1 cellular context compared by ENCODE assay signal in the genomic region with DNA sequence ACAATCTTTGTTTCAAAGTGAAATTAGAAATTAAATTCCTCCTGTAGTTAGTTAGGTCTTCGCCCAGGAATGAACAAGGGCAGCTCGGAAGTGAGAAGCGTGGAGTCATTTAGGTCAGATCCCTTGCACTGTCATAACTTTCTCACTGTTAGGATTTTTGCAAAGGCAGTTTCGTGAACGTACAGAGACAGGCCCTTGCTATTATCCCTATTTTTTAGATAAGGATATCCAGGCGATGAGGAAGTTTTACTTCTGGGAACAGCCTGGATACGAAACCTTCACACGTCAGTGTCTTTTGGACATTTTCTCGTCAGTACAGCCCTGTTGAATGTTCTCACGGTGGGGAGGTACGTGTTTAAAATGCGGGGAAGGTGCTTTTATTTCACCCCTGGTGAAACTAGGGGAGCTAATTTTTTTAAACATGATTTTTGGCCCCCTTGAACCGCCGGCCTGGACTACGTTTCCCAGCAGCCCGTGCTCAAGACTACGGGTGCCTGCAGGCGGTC.
TF ChIP-seq lines count a peak whose summit lies in the region.

No MANE protein-coding gene starts in this region.

TF ChIP-seq in HepG2, 621 proteins besides CTCF, POLR2A, EP300 and RAD21 (continued from another document and continues in another):
- TF ChIP-seq, protein P1, sequence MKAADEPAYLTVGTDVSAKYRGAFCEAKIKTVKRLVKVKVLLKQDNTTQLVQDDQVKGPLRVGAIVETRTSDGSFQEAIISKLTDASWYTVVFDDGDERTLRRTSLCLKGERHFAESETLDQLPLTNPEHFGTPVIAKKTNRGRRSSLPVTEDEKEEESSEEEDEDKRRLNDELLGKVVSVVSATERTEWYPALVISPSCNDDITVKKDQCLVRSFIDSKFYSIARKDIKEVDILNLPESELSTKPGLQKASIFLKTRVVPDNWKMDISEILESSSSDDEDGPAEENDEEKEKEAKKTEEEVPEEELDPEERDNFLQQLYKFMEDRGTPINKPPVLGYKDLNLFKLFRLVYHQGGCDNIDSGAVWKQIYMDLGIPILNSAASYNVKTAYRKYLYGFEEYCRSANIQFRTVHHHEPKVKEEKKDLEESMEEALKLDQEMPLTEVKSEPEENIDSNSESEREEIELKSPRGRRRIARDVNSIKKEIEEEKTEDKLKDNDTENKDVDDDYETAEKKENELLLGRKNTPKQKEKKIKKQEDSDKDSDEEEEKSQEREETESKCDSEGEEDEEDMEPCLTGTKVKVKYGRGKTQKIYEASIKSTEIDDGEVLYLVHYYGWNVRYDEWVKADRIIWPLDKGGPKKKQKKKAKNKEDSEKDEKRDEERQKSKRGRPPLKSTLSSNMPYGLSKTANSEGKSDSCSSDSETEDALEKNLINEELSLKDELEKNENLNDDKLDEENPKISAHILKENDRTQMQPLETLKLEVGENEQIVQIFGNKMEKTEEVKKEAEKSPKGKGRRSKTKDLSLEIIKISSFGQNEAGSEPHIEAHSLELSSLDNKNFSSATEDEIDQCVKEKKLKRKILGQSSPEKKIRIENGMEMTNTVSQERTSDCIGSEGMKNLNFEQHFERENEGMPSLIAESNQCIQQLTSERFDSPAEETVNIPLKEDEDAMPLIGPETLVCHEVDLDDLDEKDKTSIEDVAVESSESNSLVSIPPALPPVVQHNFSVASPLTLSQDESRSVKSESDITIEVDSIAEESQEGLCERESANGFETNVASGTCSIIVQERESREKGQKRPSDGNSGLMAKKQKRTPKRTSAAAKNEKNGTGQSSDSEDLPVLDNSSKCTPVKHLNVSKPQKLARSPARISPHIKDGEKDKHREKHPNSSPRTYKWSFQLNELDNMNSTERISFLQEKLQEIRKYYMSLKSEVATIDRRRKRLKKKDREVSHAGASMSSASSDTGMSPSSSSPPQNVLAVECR (CRISPR knock-in tag; IDR thresholded peaks at IDR 0.05; ENCODE audit: borderline replicate concordance), result no peak
- TF ChIP-seq SOX6 (IDR thresholded peaks at IDR 0.05) (no peak), SOX6 (CRISPR knock-in tag; IDR thresholded peaks at IDR 0.05) (no peak), HCFC1 (IDR thresholded peaks at IDR 0.05; ENCODE audit: low read depth, low read length) (peak; percentile 97), SP2 (CRISPR knock-in tag; IDR thresholded peaks at IDR 0.05) (no peak), WIZ (CRISPR knock-in tag; IDR thresholded peaks at IDR 0.05) (no peak; the same call in 1 of the 2 replicates), MIXL1 (CRISPR knock-in tag; IDR thresholded peaks at IDR 0.05) (0 out of 2 replicates have a peak, but pooled peaks have one; percentile 32), RORA (CRISPR knock-in tag; IDR thresholded peaks at IDR 0.05) (no peak), RFX5 (IDR thresholded peaks at IDR 0.05; ENCODE audit: low read depth, low read length) (no peak), REXO4 (CRISPR knock-in tag; IDR thresholded peaks at IDR 0.05; ENCODE audit: borderline replicate concordance) (no peak), SYNCRIP (IDR thresholded peaks at IDR 0.05; ENCODE audit: insufficient read depth, low read depth, low read length) (no peak), EHMT2 (IDR thresholded peaks at IDR 0.05; ENCODE audit: borderline replicate concordance, low read depth, low read length) (no peak), GFI1 (CRISPR knock-in tag; IDR thresholded peaks at IDR 0.05; ENCODE audit: borderline replicate concordance) (peak; percentile 57; the same call in 1 of the 2 replicates), MTF1 (CRISPR knock-in tag; IDR thresholded peaks at IDR 0.05) (no peak), MXI1 (IDR thresholded peaks at IDR 0.05; ENCODE audit: borderline replicate concordance, low read depth, low read length) (peak; percentile 26; the same call in 1 of the 3 replicates), SRSF1 (optimal IDR thresholded peaks at IDR 0.05; ENCODE audit: low read depth, low read length) (no peak), ZNF3 (CRISPR knock-in tag; IDR thresholded peaks at IDR 0.05) (no peak), PHF8 (CRISPR knock-in tag; IDR thresholded peaks at IDR 0.05) (no peak), BCL6 (CRISPR knock-in tag; IDR thresholded peaks at IDR 0.05) (no peak), ATF7-NPFF (CRISPR knock-in tag; IDR thresholded peaks at IDR 0.05; ENCODE audit: low read depth) (no peak), CHCHD3 (CRISPR knock-in tag; IDR thresholded peaks at IDR 0.05) (no peak), CEBPG (CRISPR knock-in tag; IDR thresholded peaks at IDR 0.05) (no peak), CBFB (CRISPR knock-in tag; IDR thresholded peaks at IDR 0.05) (no peak), ZNF782 (CRISPR knock-in tag; IDR thresholded peaks at IDR 0.05; ENCODE audit: borderline replicate concordance) (no peak)
- TF ChIP-seq, protein P2, sequence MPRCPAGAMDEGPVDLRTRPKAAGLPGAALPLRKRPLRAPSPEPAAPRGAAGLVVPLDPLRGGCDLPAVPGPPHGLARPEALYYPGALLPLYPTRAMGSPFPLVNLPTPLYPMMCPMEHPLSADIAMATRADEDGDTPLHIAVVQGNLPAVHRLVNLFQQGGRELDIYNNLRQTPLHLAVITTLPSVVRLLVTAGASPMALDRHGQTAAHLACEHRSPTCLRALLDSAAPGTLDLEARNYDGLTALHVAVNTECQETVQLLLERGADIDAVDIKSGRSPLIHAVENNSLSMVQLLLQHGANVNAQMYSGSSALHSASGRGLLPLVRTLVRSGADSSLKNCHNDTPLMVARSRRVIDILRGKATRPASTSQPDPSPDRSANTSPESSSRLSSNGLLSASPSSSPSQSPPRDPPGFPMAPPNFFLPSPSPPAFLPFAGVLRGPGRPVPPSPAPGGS (CRISPR knock-in tag; IDR thresholded peaks at IDR 0.05), result no peak
- TF ChIP-seq, protein P3, sequence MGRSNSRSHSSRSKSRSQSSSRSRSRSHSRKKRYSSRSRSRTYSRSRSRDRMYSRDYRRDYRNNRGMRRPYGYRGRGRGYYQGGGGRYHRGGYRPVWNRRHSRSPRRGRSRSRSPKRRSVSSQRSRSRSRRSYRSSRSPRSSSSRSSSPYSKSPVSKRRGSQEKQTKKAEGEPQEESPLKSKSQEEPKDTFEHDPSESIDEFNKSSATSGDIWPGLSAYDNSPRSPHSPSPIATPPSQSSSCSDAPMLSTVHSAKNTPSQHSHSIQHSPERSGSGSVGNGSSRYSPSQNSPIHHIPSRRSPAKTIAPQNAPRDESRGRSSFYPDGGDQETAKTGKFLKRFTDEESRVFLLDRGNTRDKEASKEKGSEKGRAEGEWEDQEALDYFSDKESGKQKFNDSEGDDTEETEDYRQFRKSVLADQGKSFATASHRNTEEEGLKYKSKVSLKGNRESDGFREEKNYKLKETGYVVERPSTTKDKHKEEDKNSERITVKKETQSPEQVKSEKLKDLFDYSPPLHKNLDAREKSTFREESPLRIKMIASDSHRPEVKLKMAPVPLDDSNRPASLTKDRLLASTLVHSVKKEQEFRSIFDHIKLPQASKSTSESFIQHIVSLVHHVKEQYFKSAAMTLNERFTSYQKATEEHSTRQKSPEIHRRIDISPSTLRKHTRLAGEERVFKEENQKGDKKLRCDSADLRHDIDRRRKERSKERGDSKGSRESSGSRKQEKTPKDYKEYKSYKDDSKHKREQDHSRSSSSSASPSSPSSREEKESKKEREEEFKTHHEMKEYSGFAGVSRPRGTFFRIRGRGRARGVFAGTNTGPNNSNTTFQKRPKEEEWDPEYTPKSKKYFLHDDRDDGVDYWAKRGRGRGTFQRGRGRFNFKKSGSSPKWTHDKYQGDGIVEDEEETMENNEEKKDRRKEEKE (IDR thresholded peaks at IDR 0.05), result no peak
- TF ChIP-seq, protein P4, sequence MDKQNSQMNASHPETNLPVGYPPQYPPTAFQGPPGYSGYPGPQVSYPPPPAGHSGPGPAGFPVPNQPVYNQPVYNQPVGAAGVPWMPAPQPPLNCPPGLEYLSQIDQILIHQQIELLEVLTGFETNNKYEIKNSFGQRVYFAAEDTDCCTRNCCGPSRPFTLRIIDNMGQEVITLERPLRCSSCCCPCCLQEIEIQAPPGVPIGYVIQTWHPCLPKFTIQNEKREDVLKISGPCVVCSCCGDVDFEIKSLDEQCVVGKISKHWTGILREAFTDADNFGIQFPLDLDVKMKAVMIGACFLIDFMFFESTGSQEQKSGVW (CRISPR knock-in tag; IDR thresholded peaks at IDR 0.05; ENCODE audit: borderline replicate concordance), result no peak
- TF ChIP-seq, protein P5, sequence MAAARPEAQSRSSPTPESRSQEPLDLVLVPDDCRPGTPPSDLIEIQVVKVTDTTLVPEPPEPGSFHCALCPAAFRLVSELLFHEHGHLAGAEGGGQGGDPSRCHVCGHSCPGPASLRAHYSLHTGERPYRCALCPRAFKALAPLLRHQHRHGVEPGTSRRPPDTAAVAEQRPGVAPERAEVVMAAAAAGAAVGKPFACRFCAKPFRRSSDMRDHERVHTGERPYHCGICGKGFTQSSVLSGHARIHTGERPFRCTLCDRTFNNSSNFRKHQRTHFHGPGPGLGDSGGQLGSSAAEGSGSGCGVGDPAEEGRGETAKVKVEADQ (CRISPR knock-in tag; IDR thresholded peaks at IDR 0.05; ENCODE audit: borderline replicate concordance), result no peak
- TF ChIP-seq, protein P6, sequence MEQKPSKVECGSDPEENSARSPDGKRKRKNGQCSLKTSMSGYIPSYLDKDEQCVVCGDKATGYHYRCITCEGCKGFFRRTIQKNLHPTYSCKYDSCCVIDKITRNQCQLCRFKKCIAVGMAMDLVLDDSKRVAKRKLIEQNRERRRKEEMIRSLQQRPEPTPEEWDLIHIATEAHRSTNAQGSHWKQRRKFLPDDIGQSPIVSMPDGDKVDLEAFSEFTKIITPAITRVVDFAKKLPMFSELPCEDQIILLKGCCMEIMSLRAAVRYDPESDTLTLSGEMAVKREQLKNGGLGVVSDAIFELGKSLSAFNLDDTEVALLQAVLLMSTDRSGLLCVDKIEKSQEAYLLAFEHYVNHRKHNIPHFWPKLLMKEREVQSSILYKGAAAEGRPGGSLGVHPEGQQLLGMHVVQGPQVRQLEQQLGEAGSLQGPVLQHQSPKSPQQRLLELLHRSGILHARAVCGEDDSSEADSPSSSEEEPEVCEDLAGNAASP (CRISPR knock-in tag; IDR thresholded peaks at IDR 0.05; ENCODE audit: borderline replicate concordance), result no peak
- TF ChIP-seq, protein P7, sequence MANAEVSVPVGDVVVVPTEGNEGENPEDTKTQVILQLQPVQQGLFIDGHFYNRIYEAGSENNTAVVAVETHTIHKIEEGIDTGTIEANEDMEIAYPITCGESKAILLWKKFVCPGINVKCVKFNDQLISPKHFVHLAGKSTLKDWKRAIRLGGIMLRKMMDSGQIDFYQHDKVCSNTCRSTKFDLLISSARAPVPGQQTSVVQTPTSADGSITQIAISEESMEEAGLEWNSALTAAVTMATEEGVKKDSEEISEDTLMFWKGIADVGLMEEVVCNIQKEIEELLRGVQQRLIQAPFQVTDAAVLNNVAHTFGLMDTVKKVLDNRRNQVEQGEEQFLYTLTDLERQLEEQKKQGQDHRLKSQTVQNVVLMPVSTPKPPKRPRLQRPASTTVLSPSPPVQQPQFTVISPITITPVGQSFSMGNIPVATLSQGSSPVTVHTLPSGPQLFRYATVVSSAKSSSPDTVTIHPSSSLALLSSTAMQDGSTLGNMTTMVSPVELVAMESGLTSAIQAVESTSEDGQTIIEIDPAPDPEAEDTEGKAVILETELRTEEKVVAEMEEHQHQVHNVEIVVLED (CRISPR knock-in tag; IDR thresholded peaks at IDR 0.05; ENCODE audit: borderline replicate concordance), result peak; percentile 97; the same call in 1 of the 2 replicates
- TF ChIP-seq, protein P8, sequence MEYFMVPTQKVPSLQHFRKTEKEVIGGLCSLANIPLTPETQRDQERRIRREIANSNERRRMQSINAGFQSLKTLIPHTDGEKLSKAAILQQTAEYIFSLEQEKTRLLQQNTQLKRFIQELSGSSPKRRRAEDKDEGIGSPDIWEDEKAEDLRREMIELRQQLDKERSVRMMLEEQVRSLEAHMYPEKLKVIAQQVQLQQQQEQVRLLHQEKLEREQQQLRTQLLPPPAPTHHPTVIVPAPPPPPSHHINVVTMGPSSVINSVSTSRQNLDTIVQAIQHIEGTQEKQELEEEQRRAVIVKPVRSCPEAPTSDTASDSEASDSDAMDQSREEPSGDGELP (IDR thresholded peaks at IDR 0.05; ENCODE audit: borderline replicate concordance, low read depth), result no peak
- TF ChIP-seq, protein P9, sequence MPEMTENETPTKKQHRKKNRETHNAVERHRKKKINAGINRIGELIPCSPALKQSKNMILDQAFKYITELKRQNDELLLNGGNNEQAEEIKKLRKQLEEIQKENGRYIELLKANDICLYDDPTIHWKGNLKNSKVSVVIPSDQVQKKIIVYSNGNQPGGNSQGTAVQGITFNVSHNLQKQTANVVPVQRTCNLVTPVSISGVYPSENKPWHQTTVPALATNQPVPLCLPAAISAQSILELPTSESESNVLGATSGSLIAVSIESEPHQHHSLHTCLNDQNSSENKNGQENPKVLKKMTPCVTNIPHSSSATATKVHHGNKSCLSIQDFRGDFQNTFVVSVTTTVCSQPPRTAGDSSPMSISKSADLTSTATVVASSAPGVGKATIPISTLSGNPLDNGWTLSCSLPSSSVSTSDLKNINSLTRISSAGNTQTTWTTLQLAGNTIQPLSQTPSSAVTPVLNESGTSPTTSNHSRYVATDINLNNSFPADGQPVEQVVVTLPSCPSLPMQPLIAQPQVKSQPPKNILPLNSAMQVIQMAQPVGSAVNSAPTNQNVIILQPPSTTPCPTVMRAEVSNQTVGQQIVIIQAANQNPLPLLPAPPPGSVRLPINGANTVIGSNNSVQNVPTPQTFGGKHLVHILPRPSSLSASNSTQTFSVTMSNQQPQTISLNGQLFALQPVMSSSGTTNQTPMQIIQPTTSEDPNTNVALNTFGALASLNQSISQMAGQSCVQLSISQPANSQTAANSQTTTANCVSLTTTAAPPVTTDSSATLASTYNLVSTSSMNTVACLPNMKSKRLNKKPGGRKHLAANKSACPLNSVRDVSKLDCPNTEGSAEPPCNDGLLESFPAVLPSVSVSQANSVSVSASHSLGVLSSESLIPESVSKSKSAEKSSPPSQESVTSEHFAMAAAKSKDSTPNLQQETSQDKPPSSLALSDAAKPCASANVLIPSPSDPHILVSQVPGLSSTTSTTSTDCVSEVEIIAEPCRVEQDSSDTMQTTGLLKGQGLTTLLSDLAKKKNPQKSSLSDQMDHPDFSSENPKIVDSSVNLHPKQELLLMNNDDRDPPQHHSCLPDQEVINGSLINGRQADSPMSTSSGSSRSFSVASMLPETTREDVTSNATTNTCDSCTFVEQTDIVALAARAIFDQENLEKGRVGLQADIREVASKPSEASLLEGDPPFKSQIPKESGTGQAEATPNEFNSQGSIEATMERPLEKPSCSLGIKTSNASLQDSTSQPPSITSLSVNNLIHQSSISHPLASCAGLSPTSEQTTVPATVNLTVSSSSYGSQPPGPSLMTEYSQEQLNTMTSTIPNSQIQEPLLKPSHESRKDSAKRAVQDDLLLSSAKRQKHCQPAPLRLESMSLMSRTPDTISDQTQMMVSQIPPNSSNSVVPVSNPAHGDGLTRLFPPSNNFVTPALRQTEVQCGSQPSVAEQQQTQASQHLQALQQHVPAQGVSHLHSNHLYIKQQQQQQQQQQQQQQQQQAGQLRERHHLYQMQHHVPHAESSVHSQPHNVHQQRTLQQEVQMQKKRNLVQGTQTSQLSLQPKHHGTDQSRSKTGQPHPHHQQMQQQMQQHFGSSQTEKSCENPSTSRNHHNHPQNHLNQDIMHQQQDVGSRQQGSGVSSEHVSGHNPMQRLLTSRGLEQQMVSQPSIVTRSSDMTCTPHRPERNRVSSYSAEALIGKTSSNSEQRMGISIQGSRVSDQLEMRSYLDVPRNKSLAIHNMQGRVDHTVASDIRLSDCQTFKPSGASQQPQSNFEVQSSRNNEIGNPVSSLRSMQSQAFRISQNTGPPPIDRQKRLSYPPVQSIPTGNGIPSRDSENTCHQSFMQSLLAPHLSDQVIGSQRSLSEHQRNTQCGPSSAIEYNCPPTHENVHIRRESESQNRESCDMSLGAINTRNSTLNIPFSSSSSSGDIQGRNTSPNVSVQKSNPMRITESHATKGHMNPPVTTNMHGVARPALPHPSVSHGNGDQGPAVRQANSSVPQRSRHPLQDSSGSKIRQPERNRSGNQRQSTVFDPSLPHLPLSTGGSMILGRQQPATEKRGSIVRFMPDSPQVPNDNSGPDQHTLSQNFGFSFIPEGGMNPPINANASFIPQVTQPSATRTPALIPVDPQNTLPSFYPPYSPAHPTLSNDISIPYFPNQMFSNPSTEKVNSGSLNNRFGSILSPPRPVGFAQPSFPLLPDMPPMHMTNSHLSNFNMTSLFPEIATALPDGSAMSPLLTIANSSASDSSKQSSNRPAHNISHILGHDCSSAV (CRISPR knock-in tag; IDR thresholded peaks at IDR 0.05; ENCODE audit: borderline replicate concordance), result 0 out of 2 replicates have a peak, but pooled peaks have one; percentile 69
